ENCODE assay signal across 14 cellular contexts in the genomic region with DNA sequence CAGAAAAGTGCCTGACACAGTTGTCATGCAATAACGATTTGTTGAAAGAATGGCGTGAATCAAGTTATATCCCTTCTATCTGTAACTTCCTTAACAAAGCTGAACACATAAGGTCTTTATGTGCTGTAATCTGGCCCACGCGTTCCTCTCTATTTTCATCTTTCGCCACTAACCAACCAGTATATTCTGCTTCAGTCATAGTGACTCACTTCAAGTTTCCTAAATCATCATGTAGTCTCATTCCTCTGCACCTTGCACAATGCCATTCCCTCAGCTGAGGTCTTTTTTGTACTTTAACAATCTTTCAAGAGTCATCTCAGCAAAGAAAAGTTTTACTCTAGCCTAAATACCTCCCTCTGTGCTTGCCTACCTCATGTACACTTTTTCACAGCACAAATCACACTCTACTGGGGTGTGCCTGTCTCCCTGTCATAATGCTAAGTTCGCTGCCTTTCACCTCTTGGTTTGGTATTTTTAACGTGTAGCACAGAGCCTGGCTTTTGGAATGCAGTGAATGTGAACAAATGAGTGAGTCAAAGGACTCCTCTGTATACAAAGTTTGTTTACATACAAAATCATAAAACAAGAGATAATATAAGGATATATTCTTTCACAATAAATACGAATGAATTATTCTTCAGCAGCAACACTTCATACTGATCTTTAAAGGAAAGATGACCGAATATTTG. TPM values are rescaled to one million over a fixed set of nuclear protein-coding genes. Genes with fewer than 3 reads are reported as not detected.
A peak's percentile ranks its signal among the peaks of the same experiment; 100 is the strongest.
DNase-seq lines count a peak whose midpoint lies in the region; ATAC-seq and TF ChIP-seq lines count a peak whose summit lies in the region.
"Had no signal": no experiment of that assay in that cellular context is flagged by ENCODE, and none has a peak within 500 bp of the region (broad histone marks: within the 10 kb centered on the region; RNA-seq: fewer than 3 reads in every experiment).

No MANE protein-coding gene starts in this region.

- H3K9me3 ChIP-seq in RWPE2 (ENCODE audit: severe bottlenecking) = no peaks in the 10 kb centered on the region
- H3K9me3 ChIP-seq in upper lobe of left lung = no peaks in the 10 kb centered on the region

- H3K4me1 Mint-ChIP-seq in activated naive CD4-positive, alpha-beta T cell treated with anti-CD3 and anti-CD28 coated beads, Interleukin-2, amount 10 ng/mL, durations not matched to agents 7 days and 5 days = peaks cover 21% of the 10 kb centered on the region
- peaks cover 18% of the 10 kb centered on the region for H3K4me1 Mint-ChIP-seq in activated CD8-positive, alpha-beta T cell treated with anti-CD3 and anti-CD28 coated beads for 36 hours (ENCODE audit: low read depth)

- no peak overlapping the region for H3K27ac ChIP-seq in RWPE2 (ENCODE audit: poor library complexity, severe bottlenecking)
- no peak overlapping the region for H3K27ac ChIP-seq in upper lobe of left lung
- H3K27ac ChIP-seq: BLaER1 treated with 17β-estradiol and CSF1 and Interleukin-3, amounts not matched to agents 10 nM and 100 nM had no signal

- peak; percentile 29 for DNase-seq in A172 (ENCODE audit: low spot score)
- peak; percentile 38 for DNase-seq in GM04504 (ENCODE audit: low read depth)
- DNase-seq in RWPE2 (ENCODE audit: low spot score) = no peak
- peak; percentile 91 for DNase-seq in fibroblast of peridontal ligament (ENCODE audit: extremely low read depth)
- DNase-seq in activated naive CD4-positive, alpha-beta T cell treated with anti-CD3 and anti-CD28 coated beads, Interleukin-2, amount 10 ng/mL, durations not matched to agents 7 days and 5 days = no peak
- DNase-seq in posterior cingulate gyrus = no peak
- no peak for DNase-seq in upper lobe of left lung
- no peak for DNase-seq in activated CD8-positive, alpha-beta T cell treated with anti-CD3 and anti-CD28 coated beads for 36 hours
- DNase-seq: MM.1S; NCI-H345; nucleus accumbens; stimulated activated CD4-positive, alpha-beta T cell treated with anti-CD3 and anti-CD28 coated beads, Interleukin-2, amount 100 ng/mL, for 24 hours had no signal

- H3K4me1 ChIP-seq in RWPE2 (ENCODE audit: insufficient read depth, poor library complexity, severe bottlenecking) (no peaks in the 10 kb centered on the region), upper lobe of left lung (peaks cover 0 to 9% (median 8%) of the 10 kb centered on the region in 4 donors)

- no peak overlapping the region for H3K4me3 ChIP-seq in RWPE2 (ENCODE audit: severe bottlenecking)
- H3K4me3 ChIP-seq in upper lobe of left lung = no peak overlapping the region
- H3K4me3 ChIP-seq: BLaER1 treated with 17β-estradiol and CSF1 and Interleukin-3, amounts not matched to agents 10 nM and 100 nM; lung had no signal

- TF ChIP-seq CTCF in RWPE2 (IDR thresholded peaks at IDR 0.05; ENCODE audit: poor library complexity, severe bottlenecking) (no peak), upper lobe of left lung (IDR thresholded peaks at IDR 0.05) (no peak)
- TF ChIP-seq CTCF in activated CD8-positive, alpha-beta T cell treated with anti-CD3 and anti-CD28 coated beads for 36 hours (IDR thresholded peaks at IDR 0.05) = no peak

- CTCF ChIA-PET in activated naive CD4-positive, alpha-beta T cell treated with anti-CD3 and anti-CD28 coated beads, Interleukin-2, amount 10 ng/mL, durations not matched to agents 7 days and 5 days (lab: Charles Lee) = interaction anchor here (0.5 kb wide), 1 partner anchor 345 kb away, joined by 3 read pairs; no protein-coding TSS in a partner anchor
- CTCF ChIA-PET in activated CD8-positive, alpha-beta T cell treated with anti-CD3 and anti-CD28 coated beads for 36 hours (lab: Charles Lee) = interaction anchor here (1.2 kb wide), 1 partner anchor 10 kb away, joined by 3 read pairs; no protein-coding TSS in a partner anchor

- H3K36me3 ChIP-seq in RWPE2 (ENCODE audit: low read depth) = no peaks in the 10 kb centered on the region
- H3K36me3 ChIP-seq in upper lobe of left lung = no peaks in the 10 kb centered on the region

- H3K27me3 Mint-ChIP-seq in activated naive CD4-positive, alpha-beta T cell treated with anti-CD3 and anti-CD28 coated beads, Interleukin-2, amount 10 ng/mL, durations not matched to agents 7 days and 5 days = peaks cover 8% of the 10 kb centered on the region
- no peaks in the 10 kb centered on the region for H3K27me3 Mint-ChIP-seq in activated CD8-positive, alpha-beta T cell treated with anti-CD3 and anti-CD28 coated beads for 36 hours

- POLR2A ChIA-PET in activated CD8-positive, alpha-beta T cell treated with anti-CD3 and anti-CD28 coated beads for 36 hours (lab: Charles Lee) = interaction anchor here (0.6 kb wide), 1 partner anchor 1024 kb away, joined by 3 read pairs; no protein-coding TSS in a partner anchor

- TF ChIP-seq EP300 in upper lobe of left lung (IDR thresholded peaks at IDR 0.05) = peak in 1 of 4 donors; percentile 26

- intact Hi-C loops in posterior cingulate gyrus (cut with DNase I) = no loop called here
- intact Hi-C loops in activated CD8-positive, alpha-beta T cell treated with anti-CD3 and anti-CD28 coated beads for 36 hours (cut with micrococcal nuclease) = no loop called here

- H3K27me3 ChIP-seq in RWPE2 (ENCODE audit: insufficient read depth, poor library complexity, severe bottlenecking) (no peaks in the 10 kb centered on the region), upper lobe of left lung (no peaks in the 10 kb centered on the region)
- H3K27me3 ChIP-seq: BLaER1 treated with 17β-estradiol and CSF1 and Interleukin-3, amounts not matched to agents 10 nM and 100 nM had no signal

- no peaks in the 10 kb centered on the region for H3K36me3 Mint-ChIP-seq in activated naive CD4-positive, alpha-beta T cell treated with anti-CD3 and anti-CD28 coated beads, Interleukin-2, amount 10 ng/mL, durations not matched to agents 7 days and 5 days
- no peaks in the 10 kb centered on the region for H3K36me3 Mint-ChIP-seq in activated CD8-positive, alpha-beta T cell treated with anti-CD3 and anti-CD28 coated beads for 36 hours (ENCODE audit: low read depth)

- H3K27ac Mint-ChIP-seq in activated naive CD4-positive, alpha-beta T cell treated with anti-CD3 and anti-CD28 coated beads, Interleukin-2, amount 10 ng/mL, durations not matched to agents 7 days and 5 days = no peak overlapping the region
- no peak overlapping the region for H3K27ac Mint-ChIP-seq in activated CD8-positive, alpha-beta T cell treated with anti-CD3 and anti-CD28 coated beads for 36 hours

- ATAC-seq in RWPE2 (ENCODE audit: low read depth) = peak; percentile 59
- no peak for ATAC-seq in upper lobe of left lung (ENCODE audit: low FRiP score in 2 of 2)
- ATAC-seq in activated CD8-positive, alpha-beta T cell treated with anti-CD3 and anti-CD28 coated beads for 36 hours = no peak

- no peaks in the 10 kb centered on the region for H3K9me3 Mint-ChIP-seq in activated naive CD4-positive, alpha-beta T cell treated with anti-CD3 and anti-CD28 coated beads, Interleukin-2, amount 10 ng/mL, durations not matched to agents 7 days and 5 days
- H3K9me3 Mint-ChIP-seq in activated CD8-positive, alpha-beta T cell treated with anti-CD3 and anti-CD28 coated beads for 36 hours = no peaks in the 10 kb centered on the region

- 81 to 85% methylated on average over 9 of the region's 9 CpGs for WGBS in upper lobe of left lung, 2 donors

- TF ChIP-seq POLR2A in upper lobe of left lung (IDR thresholded peaks at IDR 0.05) = no peak

- no peak overlapping the region for H3K4me3 Mint-ChIP-seq in activated naive CD4-positive, alpha-beta T cell treated with anti-CD3 and anti-CD28 coated beads, Interleukin-2, amount 10 ng/mL, durations not matched to agents 7 days and 5 days
- no peak overlapping the region for H3K4me3 Mint-ChIP-seq in activated CD8-positive, alpha-beta T cell treated with anti-CD3 and anti-CD28 coated beads for 36 hours

RNA-seq across cellular contexts. Expression of a gene that starts 2.9 kb away (rescaled TPM):
- 40.7 and 62.5 TPM in 2 replicates for total RNA-seq in A172 (2014; rRNA removed; shearing (Covaris generic))
- total RNA-seq in upper lobe of left lung = 10 to 100 TPM; 13.7 to 55.2 (median 19.5) TPM
- 10 to 100 TPM; 33.8 to 35.6 TPM for total RNA-seq in activated CD8-positive, alpha-beta T cell treated with anti-CD3 and anti-CD28 coated beads for 36 hours

Comparison
In these comparisons a context has a peak if more than half of its experiments do, and no peak if none do; other contexts are left out.
1. DNase-seq: peak in A172 (single experiment), GM04504 (single experiment) and fibroblast of peridontal ligament (single experiment); none in RWPE2 (single experiment), activated naive CD4-positive, alpha-beta T cell treated with anti-CD3 and anti-CD28 coated beads, Interleukin-2, amount 10 ng/mL, durations not matched to agents 7 days and 5 days (single experiment), posterior cingulate gyrus (0 of 10), upper lobe of left lung (0 of 2) and activated CD8-positive, alpha-beta T cell treated with anti-CD3 and anti-CD28 coated beads for 36 hours (single experiment).